1 cellular context compared by ENCODE assay signal in the genomic region with DNA sequence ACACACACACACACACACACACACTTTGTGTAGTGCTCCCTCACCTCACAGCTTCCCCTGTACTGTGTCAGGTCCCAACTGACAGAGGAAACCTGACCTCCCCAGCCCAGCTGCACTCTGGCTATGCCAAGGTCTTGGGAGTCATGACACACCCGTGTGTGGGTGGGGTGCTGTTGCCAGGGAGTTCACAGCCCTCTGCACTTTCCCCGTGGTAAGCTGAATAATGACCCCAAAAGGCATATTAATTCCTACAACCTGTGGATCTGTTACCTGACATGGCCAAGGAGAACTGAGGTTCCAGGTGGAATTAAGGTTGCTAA.
TF ChIP-seq lines count a peak whose summit lies in the region.

No MANE protein-coding gene starts in this region.

TF ChIP-seq in HepG2, 621 proteins besides CTCF, POLR2A, EP300 and RAD21 (continued from another document):
- TF ChIP-seq ZFP36 (IDR thresholded peaks at IDR 0.05; ENCODE audit: borderline replicate concordance, low read depth, low read length, partially characterized antibody) (no peak), GZF1 (CRISPR knock-in tag; IDR thresholded peaks at IDR 0.05) (no peak), ZBTB21 (CRISPR knock-in tag; IDR thresholded peaks at IDR 0.05) (no peak), IKZF4 (CRISPR knock-in tag; IDR thresholded peaks at IDR 0.05; ENCODE audit: borderline replicate concordance, low read depth, not compliant biosample characterization) (no peak), ATM (IDR thresholded peaks at IDR 0.05; ENCODE audit: borderline replicate concordance) (no peak), RAD51 (IDR thresholded peaks at IDR 0.05; ENCODE audit: borderline replicate concordance) (no peak)
